In the genomic region with DNA sequence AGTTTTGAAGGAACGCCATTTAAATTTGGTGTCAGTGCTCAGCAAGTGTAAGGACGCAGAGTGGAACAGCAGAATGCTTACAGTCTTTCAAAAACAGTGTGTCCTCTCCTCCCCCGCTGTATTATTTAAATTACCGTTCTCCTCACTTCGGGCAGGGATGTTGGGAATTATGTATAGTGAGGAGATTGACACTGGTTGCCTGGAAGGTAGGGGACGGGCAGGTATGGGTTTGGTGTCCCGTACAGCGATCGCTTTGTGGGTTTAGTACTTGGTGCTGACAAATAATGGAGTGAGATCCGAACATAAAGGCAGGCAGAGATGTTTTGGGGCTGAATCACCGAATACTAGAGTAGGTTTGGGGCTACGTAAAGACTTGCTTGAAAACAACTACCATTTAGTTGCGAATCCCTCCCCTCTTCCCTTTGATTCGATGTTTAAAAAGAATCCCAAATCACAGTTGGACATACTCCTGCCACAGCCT, we compare ENCODE assay signal across 10 cellular contexts. TPM values are rescaled to one million over a fixed set of nuclear protein-coding genes. Genes with fewer than 3 reads are reported as not detected.
DNase-seq lines count a peak whose midpoint lies in the region; ATAC-seq, FAIRE-seq and TF ChIP-seq lines count a peak whose summit lies in the region.
"Had no signal": no experiment of that assay in that cellular context is flagged by ENCODE, and none has a peak within 500 bp of the region (broad histone marks: within the 10 kb centered on the region; RNA-seq: fewer than 3 reads in every experiment).

No MANE protein-coding gene starts in this region.

- peaks cover 19% of the 10 kb centered on the region for H3K27me3 ChIP-seq in mammary epithelial cell (ENCODE audit: insufficient read depth, low read length)
- H3K27me3 ChIP-seq in mesendoderm (ENCODE audit: insufficient read depth, low read length, poor library complexity): peaks cover 40% of the 10 kb centered on the region

- H3K4me1 ChIP-seq in mammary epithelial cell (ENCODE audit: insufficient read depth, low read length): peaks cover 25% of the 10 kb centered on the region
- H3K4me1 ChIP-seq in mesendoderm (ENCODE audit: control insufficient read depth, low read depth, low read length): peaks cover 1% of the 10 kb centered on the region

- FAIRE-seq in RCC 7860 (lab: Jason Lieb, UNC): no peak

- H2AK5ac ChIP-seq in mesendoderm (ENCODE audit: low read length): no peak overlapping the region

- H3K4me1 Mint-ChIP-seq in MCF 10A (ENCODE audit: insufficient read depth, unreplicated experiment): no peaks in the 10 kb centered on the region
- H3K4me1 Mint-ChIP-seq in activated T-helper 1 cell treated with anti-CD3 and anti-CD28 coated beads, Interleukin-12 subunit alpha, Interleukin-12 subunit beta, Interleukin-2, Interleukin-4 antibody, amounts not matched to agents 30 ng/mL and 10 ng/mL and 1 ng/mL, durations not matched to agents 14 hours and 24 hours and 36 hours (ENCODE audit: low read depth): peaks cover 29% of the 10 kb centered on the region

- BruUV-seq in mammary epithelial cell (replicated peaks; lab: Mats Ljungman, UMichigan) (no TSS peak), MCF 10A (replicated peaks; lab: Mats Ljungman, UMichigan) (no TSS peak)

- H2BK15ac ChIP-seq in mesendoderm (replicated peaks; ENCODE audit: low read depth): no peak overlapping the region

- no peaks in the 10 kb centered on the region for H3K79me1 ChIP-seq in mesendoderm (ENCODE audit: low read length)

- POLR2A ChIA-PET in MCF 10A (lab: Yijun Ruan, JAX): no interaction called here

- no peak overlapping the region for H3K18ac ChIP-seq in mesendoderm (ENCODE audit: low read length)

- H3K79me2 ChIP-seq in mammary epithelial cell (ENCODE audit: insufficient read depth, low read length) (no peaks in the 10 kb centered on the region), mesendoderm (ENCODE audit: control insufficient read depth, insufficient read depth, low read length) (no peaks in the 10 kb centered on the region)

- H3K36me3 Mint-ChIP-seq in MCF 10A (ENCODE audit: insufficient read depth, unreplicated experiment): no peaks in the 10 kb centered on the region
- H3K36me3 Mint-ChIP-seq in activated T-helper 1 cell treated with anti-CD3 and anti-CD28 coated beads, Interleukin-12 subunit alpha, Interleukin-12 subunit beta, Interleukin-2, Interleukin-4 antibody, amounts not matched to agents 30 ng/mL and 10 ng/mL and 1 ng/mL, durations not matched to agents 14 hours and 24 hours and 36 hours (ENCODE audit: low read depth): peaks cover 1% of the 10 kb centered on the region

- intact Hi-C loops in mammary epithelial cell (cut with micrococcal nuclease): no loop called here
- intact Hi-C loops in MCF 10A (cut with micrococcal nuclease): no loop called here
- intact Hi-C loops in activated T-helper 1 cell treated with anti-CD3 and anti-CD28 coated beads, Interleukin-12 subunit alpha, Interleukin-12 subunit beta, Interleukin-2, Interleukin-4 antibody, amounts not matched to agents 30 ng/mL and 10 ng/mL and 1 ng/mL, durations not matched to agents 14 hours and 24 hours and 36 hours (cut with micrococcal nuclease): loop anchor here (10.0 kb wide), 1 partner anchor 432 kb away; no protein-coding TSS in a partner anchor

- TF ChIP-seq CTCF in mammary epithelial cell (conservative IDR thresholded peaks at IDR 0.05 in 1 of 2, IDR thresholded peaks at IDR 0.05 in 1 of 2; ENCODE audit: extremely low read depth in 1 of 2, insufficient read depth in 1 of 2, low read depth in 1 of 2, low read length in 2 of 2) (no peak), MCF 10A (IDR thresholded peaks at IDR 0.05; ENCODE audit: unreplicated experiment) (no peak)

- WGBS in mammary epithelial cell (ENCODE audit: low coverage, missing lambda C conversion rate): 20% methylated on average over 14 of the region's 14 CpGs
- no CpG with 5 or more reads among the region's 14 CpGs for WGBS in mesendoderm (ENCODE audit: extremely low coverage, insufficient coverage, low lambda C conversion rate)

- dilution Hi-C loops in mammary epithelial cell (cut with HindIII; ENCODE audit: low sequenced_read_pairs): loop anchor here (25.0 kb wide), 1 partner anchor 684 kb away; no protein-coding TSS in a partner anchor

- peak overlapping the region; percentile 91 for H2AFZ ChIP-seq in mammary epithelial cell (ENCODE audit: low read depth, low read length)

- H3K27ac Mint-ChIP-seq in MCF 10A (ENCODE audit: low read depth, unreplicated experiment): no peak overlapping the region
- H3K27ac Mint-ChIP-seq in activated T-helper 1 cell treated with anti-CD3 and anti-CD28 coated beads, Interleukin-12 subunit alpha, Interleukin-12 subunit beta, Interleukin-2, Interleukin-4 antibody, amounts not matched to agents 30 ng/mL and 10 ng/mL and 1 ng/mL, durations not matched to agents 14 hours and 24 hours and 36 hours: peak overlapping the region; percentile 20

- DNase-seq in mammary epithelial cell: no peak
- no peak for DNase-seq in MCF 10A (ENCODE audit: unreplicated experiment)
- DNase-seq in activated T-helper 1 cell treated with anti-CD3 and anti-CD28 coated beads, Interleukin-12 subunit alpha, Interleukin-12 subunit beta, Interleukin-2, Interleukin-4 antibody, amounts not matched to agents 30 ng/mL and 10 ng/mL and 1 ng/mL, durations not matched to agents 14 hours and 24 hours and 36 hours (ENCODE audit: low spot score): no peak
- DNase-seq in mesendoderm: no peak
- no peak for DNase-seq in RCC 7860 (ENCODE audit: low spot score)
- no peak for DNase-seq in NCI-H187 (lab: John Stamatoyannopoulos, UW)
- DNase-seq: MV-4-11; stimulated activated naive CD4-positive, alpha-beta T cell treated with Interleukin-2 at 50 U/mL for 16 hours had no signal

- H4K5ac ChIP-seq in mesendoderm (ENCODE audit: low read length): no peak overlapping the region

- H3K27me3 Mint-ChIP-seq in MCF 10A (ENCODE audit: insufficient read depth, unreplicated experiment): no peaks in the 10 kb centered on the region
- peaks cover 67% of the 10 kb centered on the region for H3K27me3 Mint-ChIP-seq in activated T-helper 1 cell treated with anti-CD3 and anti-CD28 coated beads, Interleukin-12 subunit alpha, Interleukin-12 subunit beta, Interleukin-2, Interleukin-4 antibody, amounts not matched to agents 30 ng/mL and 10 ng/mL and 1 ng/mL, durations not matched to agents 14 hours and 24 hours and 36 hours (ENCODE audit: insufficient read depth)

- no peak overlapping the region for H3K27ac ChIP-seq in mammary epithelial cell (ENCODE audit: insufficient read depth, low read depth, low read length)
- no peak overlapping the region for H3K27ac ChIP-seq in mesendoderm (ENCODE audit: low read depth, low read length)

- no peak overlapping the region for H2BK120ac ChIP-seq in mesendoderm (ENCODE audit: low read depth, low read length)

- H3K23ac ChIP-seq in mesendoderm (ENCODE audit: low read length): no peak overlapping the region

- H3K9me3 Mint-ChIP-seq in MCF 10A (ENCODE audit: unreplicated experiment): peaks cover 11% of the 10 kb centered on the region
- H3K9me3 Mint-ChIP-seq in activated T-helper 1 cell treated with anti-CD3 and anti-CD28 coated beads, Interleukin-12 subunit alpha, Interleukin-12 subunit beta, Interleukin-2, Interleukin-4 antibody, amounts not matched to agents 30 ng/mL and 10 ng/mL and 1 ng/mL, durations not matched to agents 14 hours and 24 hours and 36 hours: no peaks in the 10 kb centered on the region

- no peak overlapping the region for H3K4ac ChIP-seq in mesendoderm (ENCODE audit: low read depth, low read length)

- no peak for ATAC-seq in HG03097 (IDR thresholded peaks at IDR 0.05; ENCODE audit: low FRiP score, unreplicated experiment)
- ATAC-seq in GM18517 (IDR thresholded peaks at IDR 0.05; ENCODE audit: unreplicated experiment): no peak

- no peak overlapping the region for H4K8ac ChIP-seq in mesendoderm (ENCODE audit: low read depth, low read length)

- CTCF ChIA-PET in mammary epithelial cell (lab: Charles Lee; ENCODE audit: low non-redundant PET) (no interaction called here), MCF 10A (lab: Yijun Ruan, JAX) (interaction anchor here (0.6 to 4.7 kb wide), 3 partner anchors 487 to 822 kb away, joined by 3 to 31 read pairs (median 3); no protein-coding TSS in a partner anchor)

- H3K9ac ChIP-seq in mammary epithelial cell (ENCODE audit: insufficient read depth, low read length) (no peak overlapping the region), mesendoderm (ENCODE audit: low read length) (no peak overlapping the region)

- in situ Hi-C loops in mammary epithelial cell (cut with MboI; ENCODE audit: low sequenced_read_pairs in 2 of 2): loop anchor here (5.0 kb wide), 2 partner anchors 694 to 819 kb away; no protein-coding TSS in a partner anchor

- no peaks in the 10 kb centered on the region for H3K36me3 ChIP-seq in mammary epithelial cell (ENCODE audit: insufficient read depth, low read length)
- no peaks in the 10 kb centered on the region for H3K36me3 ChIP-seq in mesendoderm (ENCODE audit: control insufficient read depth, insufficient read depth, low read length)

- H3K4me3 Mint-ChIP-seq in MCF 10A (ENCODE audit: unreplicated experiment): no peak overlapping the region
- peak overlapping the region; percentile 82 for H3K4me3 Mint-ChIP-seq in activated T-helper 1 cell treated with anti-CD3 and anti-CD28 coated beads, Interleukin-12 subunit alpha, Interleukin-12 subunit beta, Interleukin-2, Interleukin-4 antibody, amounts not matched to agents 30 ng/mL and 10 ng/mL and 1 ng/mL, durations not matched to agents 14 hours and 24 hours and 36 hours

- H3K9me3 ChIP-seq in mammary epithelial cell (replicated peaks; ENCODE audit: insufficient read depth, low read length): no peaks in the 10 kb centered on the region

- H4K20me1 ChIP-seq in mammary epithelial cell (ENCODE audit: insufficient read depth, low read length): no peaks in the 10 kb centered on the region

- peak overlapping the region; percentile 80 for H3K56ac ChIP-seq in mesendoderm (ENCODE audit: low read length)

- no peak overlapping the region for H2BK5ac ChIP-seq in mesendoderm (ENCODE audit: low read length)

- H3K4me2 ChIP-seq in mammary epithelial cell (ENCODE audit: insufficient read depth, low read depth, low read length) (peak overlapping the region; percentile 4), mesendoderm (ENCODE audit: low read length) (peak overlapping the region; percentile 77)

- H3K4me3 ChIP-seq in mammary epithelial cell (replicated peaks in 1 of 3; ENCODE audit: insufficient read depth in 1 of 3, low read depth in 2 of 3, low read length in 3 of 3) (no peak overlapping the region), mesendoderm (ENCODE audit: low read length) (no peak overlapping the region)

RNA-seq across cellular contexts. Expression of gene NKX3-2, which starts 2.1 kb away (rescaled TPM):
- under 1 TPM in 1 of 2 donors, not detected in 1; 0.17 TPM for total RNA-seq in mammary epithelial cell
- polyA plus RNA-seq in mammary epithelial cell: 0.03 TPM
- polyA minus RNA-seq in mammary epithelial cell: not detected
- total RNA-seq in MCF 10A (2022): 0.34 and 0.42 TPM in 2 replicates
- total RNA-seq in activated T-helper 1 cell treated with anti-CD3 and anti-CD28 coated beads, Interleukin-12 subunit alpha, Interleukin-12 subunit beta, Interleukin-2, Interleukin-4 antibody, amounts not matched to agents 30 ng/mL and 10 ng/mL and 1 ng/mL, durations not matched to agents 14 hours and 24 hours and 36 hours: not detected in 2 replicates
- 0.11 TPM for polyA plus RNA-seq in mesendoderm (2013, experiment 1 of 2)
- polyA plus RNA-seq in mesendoderm (2013, experiment 2 of 2): 0.13 TPM
